Comparison of ENCODE assay signal across 13 cellular contexts in the genomic region with DNA sequence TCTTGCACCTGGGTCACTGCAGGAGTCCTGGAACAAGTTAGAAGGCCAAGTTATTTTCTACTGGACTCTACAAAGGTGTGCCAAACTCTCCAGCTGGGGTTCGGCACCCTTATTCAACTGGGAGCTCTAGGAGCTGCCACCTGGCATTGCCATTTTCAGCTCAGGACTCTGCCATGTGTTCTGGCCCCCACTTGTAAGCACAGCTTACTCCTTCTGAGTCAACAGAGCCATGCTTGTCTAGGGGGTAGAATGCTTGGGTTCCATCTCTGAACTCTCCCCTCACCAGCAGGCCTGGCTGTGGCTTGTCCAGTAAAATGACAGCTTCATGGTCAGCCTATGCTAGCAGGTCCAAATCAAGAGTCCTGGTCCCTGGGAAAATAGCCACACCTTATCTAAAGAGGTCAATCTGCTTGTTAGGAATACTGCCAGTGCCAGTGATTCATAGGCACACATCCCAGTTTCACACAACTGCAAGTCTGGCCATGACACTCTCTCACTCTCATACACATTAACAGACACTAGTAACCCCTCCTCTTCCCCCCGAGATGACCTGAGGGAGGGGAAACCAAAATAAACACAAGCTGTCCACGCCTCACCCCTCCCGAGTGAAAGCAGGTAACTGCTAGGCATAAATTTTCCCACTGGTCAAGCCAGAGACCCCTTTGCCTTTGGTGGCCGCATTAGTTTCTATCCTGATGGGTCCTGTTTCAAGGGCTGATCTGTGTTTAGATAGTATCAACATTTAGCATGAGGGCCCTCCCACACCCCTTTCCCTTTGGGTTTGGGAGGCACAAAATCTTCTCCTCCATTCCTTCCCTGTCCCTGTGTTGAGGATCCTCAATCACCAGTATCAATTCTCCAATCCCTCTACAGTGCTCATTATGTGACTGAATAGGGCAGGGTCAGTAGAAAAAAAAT.
A peak's percentile ranks its signal among the peaks of the same experiment; 100 is the strongest.
DNase-seq lines count a peak whose midpoint lies in the region; ATAC-seq, FAIRE-seq and TF ChIP-seq lines count a peak whose summit lies in the region.
"Had no signal": no experiment of that assay in that cellular context is flagged by ENCODE, and none has a peak within 500 bp of the region (broad histone marks: within the 10 kb centered on the region; RNA-seq: fewer than 3 reads in every experiment).

No MANE protein-coding gene starts in this region.

- no peaks in the 10 kb centered on the region for H3K36me3 ChIP-seq in right lobe of liver
- H3K36me3 ChIP-seq: SJSA1 had no signal

- TF ChIP-seq CTCF in fibroblast of villous mesenchyme (IDR thresholded peaks at IDR 0.05; ENCODE audit: insufficient read depth, low read depth, low read length) = no peak
- no peak for TF ChIP-seq CTCF in right lobe of liver (IDR thresholded peaks at IDR 0.05)

- no peaks in the 10 kb centered on the region for H3K27me3 ChIP-seq in right lobe of liver
- H3K27me3 ChIP-seq: SJSA1 had no signal

- H3K4me3 ChIP-seq in fibroblast of villous mesenchyme (ENCODE audit: low read depth, low read length) (no peak overlapping the region), right lobe of liver (peak overlapping the region in 2 of 3 donors; percentile 10 to 12)
- H3K4me3 ChIP-seq: SJSA1 had no signal

- peak overlapping the region; percentile 71 to 95 (median 89) for H3K27ac ChIP-seq in right lobe of liver
- H3K27ac ChIP-seq: SJSA1 had no signal

- DNase-seq in Right ventricle myocardium inferior (ENCODE audit: missing footprints) = no peak
- no peak for DNase-seq in cardiac septum (ENCODE audit: low spot score)
- DNase-seq in fibroblast of villous mesenchyme (ENCODE audit: low read depth) = peak; percentile 55
- peak; percentile 40 to 87 (median 74) for DNase-seq in right lobe of liver
- no peak for DNase-seq in amygdala (lab: John Stamatoyannopoulos, UW)
- no peak for DNase-seq in DMS79 treated with DMSO at 0.1 percent for 48 hours (lab: John Stamatoyannopoulos, UW)
- no peak for DNase-seq in urothelium cell line (ENCODE audit: low spot score)
- DNase-seq in activated CD8-positive, alpha-beta memory T cell treated with anti-CD3 and anti-CD28 coated beads for 24 hours = no peak
- DNase-seq: islet precursor cell, KG1, NCI-H1694 treated with DMSO at 0.1 percent for 48 hours, NCI-H774 had no signal

- no peaks in the 10 kb centered on the region for H3K9me3 ChIP-seq in right lobe of liver
- H3K9me3 ChIP-seq: SJSA1 had no signal

- no peak for FAIRE-seq in urothelium cell line (lab: Jason Lieb, UNC)

- ATAC-seq in Right ventricle myocardium inferior = peak; percentile 82
- peak; percentile 65 to 81 (median 72) for ATAC-seq in right lobe of liver

- H3K4me1 ChIP-seq in right lobe of liver = peaks cover 0 to 74% (median 23%) of the 10 kb centered on the region in 4 donors
- H3K4me1 ChIP-seq: SJSA1 had no signal

- intact Hi-C loops in Right ventricle myocardium inferior (cut with DNase I) (loop anchor here (2.0 to 5.0 kb wide), 4 partner anchors 23 to 295 kb away; no protein-coding TSS in a partner anchor), cardiac septum (cut with DNase I) (loop anchor here (5.0 kb wide), 2 partner anchors 76 to 296 kb away; no protein-coding TSS in a partner anchor), right lobe of liver (cut with DNase I) (no loop called here)

- TF ChIP-seq POLR2A in right lobe of liver (IDR thresholded peaks at IDR 0.05) = no peak

- WGBS in right lobe of liver (ENCODE audit: insufficient coverage, low coverage, low lambda C conversion rate, missing lambda C conversion rate) = 27% methylated on average over 5 of the region's 5 CpGs

Comparison
In these comparisons a context has a peak if more than half of its experiments do, and no peak if none do; other contexts are left out.
1. DNase-seq: peak in fibroblast of villous mesenchyme (single experiment) and right lobe of liver (3 of 3); none in Right ventricle myocardium inferior (single experiment), cardiac septum (single experiment), amygdala (0 of 56), DMS79 treated with DMSO at 0.1 percent for 48 hours (single experiment), urothelium cell line (single experiment) and activated CD8-positive, alpha-beta memory T cell treated with anti-CD3 and anti-CD28 coated beads for 24 hours (single experiment).
2. intact Hi-C loops: an anchor here in Right ventricle myocardium inferior (2.0 to 5.0 kb wide) and cardiac septum (5.0 kb wide); none called in right lobe of liver.